ENCODE assay signal across 26 cellular contexts in the genomic region with DNA sequence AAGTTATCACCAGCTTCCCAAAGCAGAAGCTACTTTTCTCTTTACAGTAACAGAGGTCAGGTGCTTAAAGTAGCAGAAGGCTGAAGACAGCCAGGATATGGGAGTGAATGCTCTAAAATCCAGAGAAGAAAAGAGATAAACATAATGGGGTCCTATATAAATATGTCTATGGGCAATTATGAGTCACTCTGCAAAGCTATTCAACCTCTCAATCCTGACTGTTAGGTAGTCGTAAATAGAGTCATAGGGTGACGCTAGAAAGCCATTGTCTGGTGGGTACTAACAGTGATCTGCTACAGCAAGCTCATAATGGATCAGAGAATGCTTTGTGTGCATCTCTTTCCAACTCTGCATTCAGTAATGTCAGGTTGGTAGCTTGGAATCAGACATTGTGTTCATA. TPM values are rescaled to one million over a fixed set of nuclear protein-coding genes. Genes with fewer than 3 reads are reported as not detected.
A peak's percentile ranks its signal among the peaks of the same experiment; 100 is the strongest.
DNase-seq lines count a peak whose midpoint lies in the region; ATAC-seq and TF ChIP-seq lines count a peak whose summit lies in the region.
"Had no signal": no experiment of that assay in that cellular context is flagged by ENCODE, and none has a peak within 500 bp of the region (broad histone marks: within the 10 kb centered on the region; RNA-seq: fewer than 3 reads in every experiment).

No MANE protein-coding gene starts in this region.

- no peaks in the 10 kb centered on the region for H4K20me1 ChIP-seq in IMR-90 (ENCODE audit: insufficient read depth, low read length)

- DNase-seq in COLO668 (lab: John Stamatoyannopoulos, UW; ENCODE audit: unreplicated experiment) (peak; percentile 20), IMR-90 (peak; percentile 43), NCI-H748 treated with DMSO at 0.1 percent for 48 hours (lab: John Stamatoyannopoulos, UW) (peak; percentile 82), mucosa of descending colon (no peak), left ventricle myocardium inferior (no peak), left ventricle myocardium superior (no peak)
- no peak for DNase-seq in effector memory CD8-positive, alpha-beta T cell
- no peak for DNase-seq in stimulated activated CD4-positive, alpha-beta T cell treated with anti-CD3 and anti-CD28 coated beads, Interleukin-12 subunit alpha, Interleukin-12 subunit beta, amount 100 ng/mL, for 4 hours
- DNase-seq: activated CD4-positive, alpha-beta memory T cell treated with anti-CD3 and anti-CD28 coated beads, Interleukin-2, amount 10 ng/mL, durations not matched to agents 7 days and 5 days; activated CD4-positive, alpha-beta T cell treated with anti-CD3 and anti-CD28 coated beads for 1 hour; amygdala; CD8-positive, alpha-beta T cell; DMS 273 treated with DMSO at 0.1 percent for 48 hours; effector CD4-positive, alpha-beta T cell; heart left ventricle; NCI-H1105; NCI-H2171; nucleus accumbens; stimulated activated naive CD4-positive, alpha-beta T cell treated with Interleukin-2 at 50 U/mL for 16 hours had no signal

- dilution Hi-C loops in IMR-90 (cut with HindIII; ENCODE audit: low sequenced_read_pairs, unreplicated experiment) = no loop called here

- in situ Hi-C loops in IMR-90 (cut with MboI; ENCODE audit: low sequenced_read_pairs) = no loop called here

- no peak overlapping the region for H2AFZ ChIP-seq in IMR-90 (replicated peaks; ENCODE audit: low read length, poor library complexity)

- H3K4ac ChIP-seq in IMR-90 (ENCODE audit: low read depth, low read length) = peak overlapping the region; percentile 94

- H3K4me3 ChIP-seq in IMR-90 (ENCODE audit: insufficient read depth, low read depth, low read length) = no peak overlapping the region
- no peak overlapping the region for H3K4me3 ChIP-seq in mucosa of descending colon
- H3K4me3 ChIP-seq in left ventricle myocardium inferior = no peak overlapping the region
- H3K4me3 ChIP-seq: A549, breast epithelium, heart left ventricle, SK-N-MC, vagina had no signal

- no peak overlapping the region for H3K9ac ChIP-seq in IMR-90 (ENCODE audit: low read depth, low read length)

- POLR2A ChIA-PET in IMR-90 (lab: Charles Lee; ENCODE audit: unreplicated experiment) = interaction anchor here (1.0 to 2.7 kb wide), 4 partner anchors 22 to 57 kb away, joined by 4 to 13 read pairs (median 5); partner anchors contain the start of gene PDE5A

- peak overlapping the region; percentile 98 for H4K5ac ChIP-seq in IMR-90 (ENCODE audit: low read depth, low read length)

- no peak for TF ChIP-seq POLR2A in IMR-90 (IDR thresholded peaks at IDR 0.05; ENCODE audit: low read depth, low read length)

- no peaks in the 10 kb centered on the region for H3K9me3 Mint-ChIP-seq in effector memory CD8-positive, alpha-beta T cell
- H3K9me3 Mint-ChIP-seq: activated CD4-positive, alpha-beta memory T cell treated with anti-CD3 and anti-CD28 coated beads, Interleukin-2, amount 10 ng/mL, durations not matched to agents 7 days and 5 days; activated naive CD4-positive, alpha-beta T cell treated with anti-CD3 and anti-CD28 coated beads, Interleukin-2, amount 50 U/mL, for 24 hours; activated T-helper 17 cell treated with anti-CD3 and anti-CD28 coated beads, Interleukin-2, amount 50 U/mL, for 72 hours; CD8-positive, alpha-beta T cell; T-helper 1 cell treated with Interleukin-12 subunit alpha and Interleukin-12 subunit beta and Interleukin-4 antibody, amounts not matched to agents 30 μg/mL and 1 μg/mL, for 36 hours had no signal

- CTCF ChIA-PET in IMR-90 (lab: Yijun Ruan, JAX) = interaction anchor here (1.1 kb wide), 1 partner anchor 52 kb away, joined by 3 read pairs; no protein-coding TSS in a partner anchor

- H2BK15ac ChIP-seq in IMR-90 (ENCODE audit: low read depth, low read length) = peak overlapping the region; percentile 76; the same call in 2 of the 3 replicates

- H2AK9ac ChIP-seq in IMR-90 (replicated peaks; ENCODE audit: low read depth, low read length, poor library complexity) = no peak overlapping the region

- WGBS in IMR-90 (ENCODE audit: extremely low coverage in 2 of 2, insufficient read length in 1 of 2), 2 experiments = no CpG with 5 or more reads among the region's 2 CpGs

- peak overlapping the region; percentile 94 for H4K91ac ChIP-seq in IMR-90 (ENCODE audit: insufficient read depth, low read depth, low read length)

- H3K9me3 ChIP-seq in IMR-90 (ENCODE audit: control insufficient read depth, insufficient read depth, low read length) (no peaks in the 10 kb centered on the region), mucosa of descending colon (no peaks in the 10 kb centered on the region), left ventricle myocardium inferior (replicated peaks) (no peaks in the 10 kb centered on the region)
- H3K9me3 ChIP-seq: A549, breast epithelium, heart left ventricle, vagina had no signal

- no peaks in the 10 kb centered on the region for H3K36me3 ChIP-seq in IMR-90 (ENCODE audit: control insufficient read depth, insufficient read depth, low read length)
- H3K36me3 ChIP-seq in mucosa of descending colon (ENCODE audit: low read depth) = no peaks in the 10 kb centered on the region
- no peaks in the 10 kb centered on the region for H3K36me3 ChIP-seq in left ventricle myocardium inferior
- H3K36me3 ChIP-seq: breast epithelium, heart left ventricle, vagina had no signal

- H3K27ac ChIP-seq in IMR-90 (ENCODE audit: insufficient read depth, low read length) = peak overlapping the region; percentile 36; the same call in 1 of the 2 replicates
- no peak overlapping the region for H3K27ac ChIP-seq in left ventricle myocardium inferior (replicated peaks)
- H3K27ac ChIP-seq: A549, breast epithelium, SK-N-MC, vagina had no signal

- no TSS peak for BruUV-seq in IMR-90 (replicated peaks; lab: Mats Ljungman, UMichigan)

- H2BK20ac ChIP-seq in IMR-90 (ENCODE audit: low read depth, low read length) = peak overlapping the region; percentile 99

- TF ChIP-seq RAD21 in IMR-90 (IDR thresholded peaks at IDR 0.05; ENCODE audit: low read length) = no peak

- H3K4me1 Mint-ChIP-seq in effector memory CD8-positive, alpha-beta T cell (ENCODE audit: low read depth in 2 of 2) = no peaks in the 10 kb centered on the region
- H3K4me1 Mint-ChIP-seq: activated CD4-positive, alpha-beta memory T cell treated with anti-CD3 and anti-CD28 coated beads, Interleukin-2, amount 10 ng/mL, durations not matched to agents 7 days and 5 days; activated naive CD4-positive, alpha-beta T cell treated with anti-CD3 and anti-CD28 coated beads, Interleukin-2, amount 50 U/mL, for 24 hours; activated T-helper 17 cell treated with anti-CD3 and anti-CD28 coated beads, Interleukin-2, amount 50 U/mL, for 72 hours had no signal

- H3K4me3 Mint-ChIP-seq in effector memory CD8-positive, alpha-beta T cell = no peak overlapping the region
- H3K4me3 Mint-ChIP-seq: activated CD4-positive, alpha-beta memory T cell treated with anti-CD3 and anti-CD28 coated beads, Interleukin-2, amount 10 ng/mL, durations not matched to agents 7 days and 5 days; activated naive CD4-positive, alpha-beta T cell treated with anti-CD3 and anti-CD28 coated beads, Interleukin-2, amount 50 U/mL, for 24 hours; activated T-helper 17 cell treated with anti-CD3 and anti-CD28 coated beads, Interleukin-2, amount 50 U/mL, for 72 hours; CD8-positive, alpha-beta T cell; T-helper 1 cell treated with Interleukin-12 subunit alpha and Interleukin-12 subunit beta and Interleukin-4 antibody, amounts not matched to agents 30 μg/mL and 1 μg/mL, for 36 hours had no signal

- H3K4me2 ChIP-seq in IMR-90 (ENCODE audit: low read depth, low read length) = no peak overlapping the region
- H3K4me2 ChIP-seq: A549 had no signal

- H3K18ac ChIP-seq in IMR-90 (ENCODE audit: low read depth, low read length) = peak overlapping the region; percentile 97

- H3K27me3 ChIP-seq in IMR-90 (ENCODE audit: control insufficient read depth, insufficient read depth, low read length) (no peaks in the 10 kb centered on the region), left ventricle myocardium inferior (ENCODE audit: low read depth) (no peaks in the 10 kb centered on the region)
- H3K27me3 ChIP-seq: breast epithelium, heart left ventricle, vagina had no signal

- peak overlapping the region; percentile 95 for H3K14ac ChIP-seq in IMR-90 (replicated peaks; ENCODE audit: low read depth, low read length)

- H3K56ac ChIP-seq in IMR-90 (ENCODE audit: extremely low read depth, insufficient read depth, low read length) = no peak overlapping the region

- ATAC-seq in IMR-90 (ENCODE audit: low read depth) = peak; percentile 7
- peak; percentile 50 for ATAC-seq in mucosa of descending colon
- ATAC-seq in effector memory CD8-positive, alpha-beta T cell (replicated peaks) = no peak
- ATAC-seq in left ventricle myocardium superior = no peak
- ATAC-seq: A549; activated T-helper 17 cell treated with anti-CD3 and anti-CD28 coated beads, Interleukin-2, amount 50 U/mL, for 72 hours; CD8-positive, alpha-beta T cell; heart left ventricle had no signal

- peak overlapping the region; percentile 88 for H3K23ac ChIP-seq in IMR-90 (ENCODE audit: low read depth, low read length)

- H3K4me1 ChIP-seq in IMR-90 (ENCODE audit: control insufficient read depth, insufficient read depth, low read length) (peaks cover 21% of the 10 kb centered on the region), mucosa of descending colon (ENCODE audit: low read depth) (no peaks in the 10 kb centered on the region), left ventricle myocardium inferior (no peaks in the 10 kb centered on the region)
- H3K4me1 ChIP-seq: breast epithelium, vagina had no signal

- peak overlapping the region; percentile 7 to 81; a peak in 3 of 4 replicates for H4K8ac ChIP-seq in IMR-90 (ENCODE audit: low read depth in 2 of 2, low read length in 2 of 2)

- TF ChIP-seq CTCF in IMR-90 (conservative IDR thresholded peaks at IDR 0.05; ENCODE audit: low read depth, low read length) (no peak), mucosa of descending colon (IDR thresholded peaks at IDR 0.05) (no peak), left ventricle myocardium inferior (IDR thresholded peaks at IDR 0.05; ENCODE audit: borderline replicate concordance) (no peak)

- H2BK120ac ChIP-seq in IMR-90 (ENCODE audit: low read depth, low read length) = peak overlapping the region; percentile 98

- intact Hi-C loops in IMR-90 (cut with micrococcal nuclease) (loop anchor here (2.0 kb wide), 1 partner anchor 53 kb away; the partner anchor contains the start of gene PDE5A), mucosa of descending colon (cut with DNase I, micrococcal nuclease) (no loop called here), left ventricle myocardium inferior (cut with micrococcal nuclease) (no loop called here), left ventricle myocardium superior (cut with micrococcal nuclease) (no loop called here)

- peaks cover 0 to 9% of the 10 kb centered on the region in 2 experiments; a peak in 2 of 4 replicates for H3K79me1 ChIP-seq in IMR-90 (ENCODE audit: low read depth in 1 of 2, low read length in 2 of 2)

- H3K9me1 ChIP-seq in IMR-90 (ENCODE audit: insufficient read depth, low read length) = peaks cover 6% of the 10 kb centered on the region

- H3K27ac Mint-ChIP-seq in effector memory CD8-positive, alpha-beta T cell = no peak overlapping the region
- H3K27ac Mint-ChIP-seq: activated CD4-positive, alpha-beta memory T cell treated with anti-CD3 and anti-CD28 coated beads, Interleukin-2, amount 10 ng/mL, durations not matched to agents 7 days and 5 days; activated naive CD4-positive, alpha-beta T cell treated with anti-CD3 and anti-CD28 coated beads, Interleukin-2, amount 50 U/mL, for 24 hours; activated T-helper 17 cell treated with anti-CD3 and anti-CD28 coated beads, Interleukin-2, amount 50 U/mL, for 72 hours; CD8-positive, alpha-beta T cell; T-helper 1 cell treated with Interleukin-12 subunit alpha and Interleukin-12 subunit beta and Interleukin-4 antibody, amounts not matched to agents 30 μg/mL and 1 μg/mL, for 36 hours had no signal

- peaks cover 3% of the 10 kb centered on the region for H3K36me3 Mint-ChIP-seq in effector memory CD8-positive, alpha-beta T cell (ENCODE audit: insufficient read depth)
- H3K36me3 Mint-ChIP-seq: activated naive CD4-positive, alpha-beta T cell treated with anti-CD3 and anti-CD28 coated beads, Interleukin-2, amount 50 U/mL, for 24 hours; CD8-positive, alpha-beta T cell had no signal

- peaks cover 0 to 7% of the 10 kb centered on the region in 2 donors for H3K27me3 Mint-ChIP-seq in effector memory CD8-positive, alpha-beta T cell

- no peak overlapping the region; the same call in 1 of the 2 replicates for H2AK5ac ChIP-seq in IMR-90 (ENCODE audit: low read depth, low read length)

- H2BK5ac ChIP-seq in IMR-90 (ENCODE audit: low read depth, low read length, poor library complexity, severe bottlenecking) = peak overlapping the region; percentile 97

RNA-seq across cellular contexts. Expression of gene PDE5A, which starts 53.5 kb away (rescaled TPM):
- total RNA-seq in IMR-90 (2012; rRNA removed) (567 and 770 TPM in 2 replicates), mucosa of descending colon (100 to 1,000 TPM in 1 of 3 donors, 10 to 100 TPM in 2; 35.4 to 131 (median 58.4) TPM), left ventricle myocardium inferior (8.2 TPM), left ventricle myocardium superior (7.6 TPM)
- 71.5 and 101 TPM in 2 replicates for polyA plus RNA-seq in IMR-90 (2012; rRNA removed)
- polyA plus RNA-seq in IMR-90 (2012; cell fraction: cytosol; rRNA removed) = 25.9 and 36.3 TPM in 2 replicates
- polyA plus RNA-seq in IMR-90 (2012; cell fraction: nucleus; rRNA removed; ENCODE audit: low replicate concordance) = 34.7 and 324 TPM in 2 replicates

Comparison
In these comparisons a context has a peak if more than half of its experiments do, and no peak if none do; other contexts are left out.
1. DNase-seq: peak in COLO668 (single experiment), IMR-90 (single experiment) and NCI-H748 treated with DMSO at 0.1 percent for 48 hours (single experiment); none in mucosa of descending colon (0 of 3), effector memory CD8-positive, alpha-beta T cell (0 of 3), left ventricle myocardium inferior (single experiment), stimulated activated CD4-positive, alpha-beta T cell treated with anti-CD3 and anti-CD28 coated beads, Interleukin-12 subunit alpha, Interleukin-12 subunit beta, amount 100 ng/mL, for 4 hours (single experiment) and left ventricle myocardium superior (single experiment).
2. ATAC-seq: peak in IMR-90 (single experiment) and mucosa of descending colon (single experiment); none in effector memory CD8-positive, alpha-beta T cell (single experiment) and left ventricle myocardium superior (single experiment).